ENCODE assay signal across 12 cellular contexts in the genomic region with DNA sequence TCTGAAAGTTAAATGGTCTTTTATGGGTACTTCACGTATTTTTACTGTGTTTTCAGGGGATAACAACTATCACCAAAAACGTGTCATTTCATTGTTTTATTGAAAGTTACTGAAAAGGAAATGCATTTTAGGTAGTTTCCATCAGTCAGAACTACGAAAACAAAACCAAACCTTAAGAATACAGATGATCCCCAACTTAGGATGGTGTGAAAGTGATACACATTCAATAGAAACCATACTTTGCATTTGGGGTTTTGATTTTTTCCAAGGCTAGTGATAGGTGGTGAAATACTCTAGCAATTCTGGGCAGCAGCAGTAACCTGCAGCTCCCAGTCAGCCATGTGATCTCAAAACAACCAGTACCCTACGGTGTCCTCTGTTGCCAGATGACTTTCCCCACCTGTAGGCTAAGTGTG. TPM values are rescaled to one million over a fixed set of nuclear protein-coding genes. Genes with fewer than 3 reads are reported as not detected.
A peak's percentile ranks its signal among the peaks of the same experiment; 100 is the strongest.
DNase-seq lines count a peak whose midpoint lies in the region; ATAC-seq, FAIRE-seq and TF ChIP-seq lines count a peak whose summit lies in the region.
"Had no signal": no experiment of that assay in that cellular context is flagged by ENCODE, and none has a peak within 500 bp of the region (broad histone marks: within the 10 kb centered on the region; RNA-seq: fewer than 3 reads in every experiment).

No MANE protein-coding gene starts in this region.

- peak overlapping the region; percentile 68 to 88 (median 80) for H3K4me3 Mint-ChIP-seq in CD4-positive, CD25-positive, alpha-beta regulatory T cell
- peak overlapping the region; percentile 64 for H3K4me3 Mint-ChIP-seq in T-helper 17 cell

- no peak for TF ChIP-seq CTCF in ascending aorta (IDR thresholded peaks at IDR 0.05)

- H3K27ac ChIP-seq in CD4-positive, CD25-positive, alpha-beta regulatory T cell (ENCODE audit: insufficient read depth, low read length, poor library complexity, severe bottlenecking): peak overlapping the region; percentile 87
- H3K27ac ChIP-seq in ascending aorta: no peak overlapping the region

- H3K4me3 ChIP-seq in CD4-positive, CD25-positive, alpha-beta regulatory T cell (ENCODE audit: low read depth, low read length): peak overlapping the region; percentile 79
- H3K4me3 ChIP-seq in ascending aorta: no peak overlapping the region

- FAIRE-seq in GM19239 (lab: Jason Lieb, UNC): peak; percentile 95

- H3K9me3 ChIP-seq in CD4-positive, CD25-positive, alpha-beta regulatory T cell (ENCODE audit: control insufficient read depth in 2 of 2, low read length in 2 of 2): no peaks in the 10 kb centered on the region
- H3K9me3 ChIP-seq in T-helper 17 cell (ENCODE audit: control insufficient read depth, low read length, poor library complexity, severe bottlenecking) (no peaks in the 10 kb centered on the region), ascending aorta (no peaks in the 10 kb centered on the region)

- peak overlapping the region; percentile 93 to 95 (median 94) for H3K27ac Mint-ChIP-seq in CD4-positive, CD25-positive, alpha-beta regulatory T cell
- peak overlapping the region; percentile 97 for H3K27ac Mint-ChIP-seq in T-helper 17 cell

- peak; percentile 28 to 30 for ATAC-seq in CD4-positive, CD25-positive, alpha-beta regulatory T cell (ENCODE audit: low read depth in 2 of 2)
- ATAC-seq in HG02885 (IDR thresholded peaks at IDR 0.05; ENCODE audit: poor library complexity, unreplicated experiment) (peak; percentile 61), T-helper 17 cell (peak; percentile 46)

- no peaks in the 10 kb centered on the region for H3K27me3 ChIP-seq in CD4-positive, CD25-positive, alpha-beta regulatory T cell (ENCODE audit: control insufficient read depth, insufficient read depth, low read length)
- no peaks in the 10 kb centered on the region for H3K27me3 ChIP-seq in ascending aorta

- peaks cover 92% of the 10 kb centered on the region for H3K4me1 ChIP-seq in CD4-positive, CD25-positive, alpha-beta regulatory T cell (ENCODE audit: control insufficient read depth, insufficient read depth, low read length, poor library complexity, severe bottlenecking)
- H3K4me1 ChIP-seq in ascending aorta: peaks cover 0 to 5% of the 10 kb centered on the region in 2 donors

- H3K4me1 Mint-ChIP-seq in CD4-positive, CD25-positive, alpha-beta regulatory T cell: peaks cover 47 to 98% (median 81%) of the 10 kb centered on the region in 4 donors
- H3K4me1 Mint-ChIP-seq in T-helper 17 cell: peaks cover 68% of the 10 kb centered on the region

- intact Hi-C loops in ascending aorta (cut with DNase I): no loop called here

- DNase-seq in CD4-positive, CD25-positive, alpha-beta regulatory T cell: peak in 2 of 3 donors; percentile 46 to 52
- DNase-seq in GM19239 (ENCODE audit: insufficient read length, low spot score): no peak
- DNase-seq in T-helper 17 cell: no peak
- DNase-seq in GOT3 (lab: John Stamatoyannopoulos, UW): no peak
- DNase-seq in NOMO-1 treated with dmso at 0.1 percent for 144 hours (lab: John Stamatoyannopoulos, UW; ENCODE audit: unreplicated experiment): no peak
- DNase-seq in ascending aorta (ENCODE audit: low spot score in 2 of 2): no peak
- DNase-seq in islet precursor cell: no peak
- DNase-seq: caudate nucleus, H7, hypothalamus, NCI-H2227 treated with DMSO at 0.1 percent for 48 hours had no signal

- H3K9me3 Mint-ChIP-seq in CD4-positive, CD25-positive, alpha-beta regulatory T cell: peaks cover 0 to 2% (median 0%) of the 10 kb centered on the region in 7 donors

- peaks cover 5% of the 10 kb centered on the region for H3K27me3 Mint-ChIP-seq in CD4-positive, CD25-positive, alpha-beta regulatory T cell
- no peaks in the 10 kb centered on the region for H3K27me3 Mint-ChIP-seq in T-helper 17 cell

- H3K36me3 ChIP-seq in CD4-positive, CD25-positive, alpha-beta regulatory T cell (ENCODE audit: control insufficient read depth, insufficient read depth, low read length): no peaks in the 10 kb centered on the region
- no peaks in the 10 kb centered on the region for H3K36me3 ChIP-seq in ascending aorta

- H3K36me3 Mint-ChIP-seq in CD4-positive, CD25-positive, alpha-beta regulatory T cell: no peaks in the 10 kb centered on the region
- H3K36me3 Mint-ChIP-seq in T-helper 17 cell (ENCODE audit: low read depth): no peaks in the 10 kb centered on the region

RNA-seq across cellular contexts. Expression of a gene that starts 25.9 kb away (rescaled TPM):
- 4.4 TPM for total RNA-seq in CD4-positive, CD25-positive, alpha-beta regulatory T cell
- 1 to 10 TPM in 2 of 4 donors, under 1 TPM in 1, not detected in 1; 0.32 to 2.1 (median 2.1) TPM for polyA plus RNA-seq in CD4-positive, CD25-positive, alpha-beta regulatory T cell
- total RNA-seq in T-helper 17 cell (1 to 10 TPM; 5.3 to 7.5 TPM), ascending aorta (7.3 TPM)

RNA-seq across cellular contexts. Expression of a gene that starts 32.3 kb away (rescaled TPM):
- 5.4 TPM for total RNA-seq in CD4-positive, CD25-positive, alpha-beta regulatory T cell
- polyA plus RNA-seq in CD4-positive, CD25-positive, alpha-beta regulatory T cell: 10 to 100 TPM in 3 of 4 donors, 1 to 10 TPM in 1; 8.6 to 18.5 (median 15.5) TPM
- total RNA-seq in T-helper 17 cell (1 to 10 TPM; 3.6 to 7.7 TPM), ascending aorta (6.1 TPM)

Comparison
In these comparisons a context has a peak if more than half of its experiments do, and no peak if none do; other contexts are left out.
1. DNase-seq: peak in CD4-positive, CD25-positive, alpha-beta regulatory T cell (2 of 3); none in GM19239 (single experiment), T-helper 17 cell (0 of 3), GOT3 (single experiment), NOMO-1 treated with dmso at 0.1 percent for 144 hours (single experiment), ascending aorta (0 of 2) and islet precursor cell (single experiment).
2. Peak in every context shown above with its lines, with median percentiles within 50 percentile points of each other: ATAC-seq.